Comparison of ENCODE assay signal across 8 cellular contexts in genomic region chr5:147610798-147611197, GRCh38.
"Had no signal": no experiment of that assay in that cellular context is flagged by ENCODE, and none has a peak within 500 bp of the region (broad histone marks: within the 10 kb centered on the region; RNA-seq: fewer than 3 reads in every experiment).

No MANE protein-coding gene starts in this region.

- ATAC-seq: HepG2 had no signal

- H3K36me3 Mint-ChIP-seq: IgD-negative memory B cell had no signal

- H3K27ac Mint-ChIP-seq: IgD-negative memory B cell had no signal

- FAIRE-seq: H54, HepG2, HTR-8/SVneo had no signal

- H3K4me3 Mint-ChIP-seq: H9 had no signal

- DNase-seq: GOT3, H9, HCEC 1CT, KBM-7 had no signal

- H3K4me1 Mint-ChIP-seq: IgD-negative memory B cell had no signal
